ENCODE assay signal across 21 cellular contexts in the genomic region with DNA sequence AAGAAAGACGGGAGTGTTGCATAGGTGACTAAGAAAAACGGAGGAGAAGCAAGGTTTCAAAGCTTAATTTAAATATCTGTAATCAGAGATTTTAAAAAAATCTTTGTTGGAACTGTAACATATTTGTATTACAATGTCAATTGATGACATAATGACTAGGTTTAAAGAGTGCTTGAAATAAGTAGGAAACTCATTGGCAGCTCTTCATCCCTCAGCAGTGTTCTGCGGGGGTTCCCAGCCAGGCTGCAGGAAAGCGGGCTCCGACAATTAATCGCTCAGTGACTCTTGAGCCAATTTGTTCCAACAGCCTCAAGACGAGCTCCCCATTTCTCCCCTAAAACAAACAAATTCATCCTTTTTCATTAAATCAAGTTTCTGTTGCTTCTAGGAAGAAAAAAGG. TPM values are rescaled to one million over a fixed set of nuclear protein-coding genes. Genes with fewer than 3 reads are reported as not detected.
"Had no signal": no experiment of that assay in that cellular context is flagged by ENCODE, and none has a peak within 500 bp of the region (broad histone marks: within the 10 kb centered on the region; RNA-seq: fewer than 3 reads in every experiment).

No MANE protein-coding gene starts in this region.

- H3K27me3 ChIP-seq: breast epithelium, pancreas, right lobe of liver, vagina had no signal

- H3K27ac ChIP-seq: breast epithelium, gastrocnemius medialis, pancreas, right lobe of liver, vagina had no signal

- H3K36me3 ChIP-seq: breast epithelium, gastrocnemius medialis, heart left ventricle, pancreas, right lobe of liver, vagina had no signal

- H3K4me3 Mint-ChIP-seq: activated CD4-positive, alpha-beta T cell treated with anti-CD3 and anti-CD28 coated beads, Interleukin-2, amount 10 ng/mL, durations not matched to agents 24 days and 14 days; activated CD8-positive, alpha-beta T cell treated with anti-CD3 and anti-CD28 coated beads for 36 hours; naive thymus-derived CD4-positive, alpha-beta T cell; stimulated activated naive B cell treated with anti-CD40 and anti-IgM and Interleukin-4, amounts not matched to agents 10 μg/mL and 1 μg/mL and 100 μg/mL, for 72 hours; T-helper 1 cell treated with Interleukin-12 subunit alpha and Interleukin-12 subunit beta and Interleukin-4 antibody, amounts not matched to agents 30 μg/mL and 1 μg/mL, for 36 hours had no signal

- H3K4me3 ChIP-seq: breast epithelium, gastrocnemius medialis, heart left ventricle, pancreas, right lobe of liver, vagina had no signal

- H3K9me3 Mint-ChIP-seq: activated CD4-positive, alpha-beta T cell treated with anti-CD3 and anti-CD28 coated beads, Interleukin-2, amount 10 ng/mL, durations not matched to agents 24 days and 14 days; activated CD8-positive, alpha-beta T cell treated with anti-CD3 and anti-CD28 coated beads for 36 hours; T-helper 1 cell treated with Interleukin-12 subunit alpha and Interleukin-12 subunit beta and Interleukin-4 antibody, amounts not matched to agents 30 μg/mL and 1 μg/mL, for 36 hours had no signal

- H3K4me1 Mint-ChIP-seq: activated CD4-positive, alpha-beta T cell treated with anti-CD3 and anti-CD28 coated beads, Interleukin-2, amount 10 ng/mL, durations not matched to agents 24 days and 14 days; naive thymus-derived CD4-positive, alpha-beta T cell; stimulated activated naive B cell treated with anti-CD40 and anti-IgM and Interleukin-4, amounts not matched to agents 10 μg/mL and 1 μg/mL and 100 μg/mL, for 72 hours had no signal

- H3K36me3 Mint-ChIP-seq: naive thymus-derived CD4-positive, alpha-beta T cell; stimulated activated naive B cell treated with anti-CD40 and anti-IgM and Interleukin-4, amounts not matched to agents 10 μg/mL and 1 μg/mL and 100 μg/mL, for 72 hours had no signal

- H3K4me1 ChIP-seq: breast epithelium, gastrocnemius medialis, pancreas, right lobe of liver, vagina had no signal

- ATAC-seq: activated CD8-positive, alpha-beta T cell treated with anti-CD3 and anti-CD28 coated beads for 36 hours; gastrocnemius medialis; heart left ventricle; left ventricle myocardium superior; naive thymus-derived CD4-positive, alpha-beta T cell; pancreas; right lobe of liver; stimulated activated naive B cell treated with anti-CD40 and anti-IgM and Interleukin-4, amounts not matched to agents 10 μg/mL and 1 μg/mL and 100 μg/mL, for 72 hours had no signal

- DNase-seq: activated CD4-positive, alpha-beta T cell treated with anti-CD3 and anti-CD28 coated beads, Interleukin-2, amount 10 ng/mL, durations not matched to agents 24 days and 14 days; activated CD8-positive, alpha-beta memory T cell treated with anti-CD3 and anti-CD28 coated beads, Interleukin-2, amount 50 U/mL, for 4 hours; activated CD8-positive, alpha-beta T cell treated with anti-CD3 and anti-CD28 coated beads for 36 hours; activated effector memory CD4-positive, alpha-beta T cell treated with anti-CD3 and anti-CD28 coated beads, Interleukin-2, amount 50 U/mL, for 16 hours; activated naive CD4-positive, alpha-beta T cell treated with anti-CD3 and anti-CD28 coated beads, Interleukin-2, amount 50 U/mL, for 16 hours; activated T-cell treated with anti-CD3 and anti-CD28 coated beads, Interleukin-2, amount 50 U/mL, for 48 hours; aorta; cortex of kidney; gastrocnemius medialis; heart left ventricle; kidney glomerular epithelial cell; left ventricle myocardium superior; naive thymus-derived CD4-positive, alpha-beta T cell; pancreas; stimulated activated CD4-positive, alpha-beta T cell treated with anti-CD3 and anti-CD28 coated beads, Interleukin-4, amount 100 ng/mL, for 4 hours; stimulated activated naive B cell treated with anti-CD40 and anti-IgM and Interleukin-4, amounts not matched to agents 10 μg/mL and 1 μg/mL and 100 μg/mL, for 72 hours had no signal

- H3K27ac Mint-ChIP-seq: activated CD4-positive, alpha-beta T cell treated with anti-CD3 and anti-CD28 coated beads, Interleukin-2, amount 10 ng/mL, durations not matched to agents 24 days and 14 days; activated CD8-positive, alpha-beta T cell treated with anti-CD3 and anti-CD28 coated beads for 36 hours; naive thymus-derived CD4-positive, alpha-beta T cell; stimulated activated naive B cell treated with anti-CD40 and anti-IgM and Interleukin-4, amounts not matched to agents 10 μg/mL and 1 μg/mL and 100 μg/mL, for 72 hours; T-helper 1 cell treated with Interleukin-12 subunit alpha and Interleukin-12 subunit beta and Interleukin-4 antibody, amounts not matched to agents 30 μg/mL and 1 μg/mL, for 36 hours had no signal

- H3K9me3 ChIP-seq: pancreas, right lobe of liver, vagina had no signal

RNA-seq across cellular contexts. Expression of a gene that starts 22.6 kb away (rescaled TPM):
- total RNA-seq: activated CD4-positive, alpha-beta T cell treated with anti-CD3 and anti-CD28 coated beads, Interleukin-2, amount 10 ng/mL, durations not matched to agents 24 days and 14 days; activated CD8-positive, alpha-beta T cell treated with anti-CD3 and anti-CD28 coated beads for 36 hours; mononuclear cell; naive thymus-derived CD4-positive, alpha-beta T cell had no signal
- polyA plus RNA-seq: naive thymus-derived CD4-positive, alpha-beta T cell had no signal
